ENCODE assay signal across 8 cellular contexts in genomic region chr11:77127969-77128691, GRCh38. TPM values are rescaled to one million over a fixed set of nuclear protein-coding genes. Genes with fewer than 3 reads are reported as not detected.
DNase-seq lines count a peak whose midpoint lies in the region; ATAC-seq and TF ChIP-seq lines count a peak whose summit lies in the region.

TSS of gene MYO7A (plus strand) at chr11:77128246. CDS start at chr11:77130635, 2,389 bp downstream.

- TF ChIP-seq EP300 in stomach (IDR thresholded peaks at IDR 0.05): no peak

- no peaks in the 10 kb centered on the region for H3K9me3 Mint-ChIP-seq in Caco-2 (ENCODE audit: unreplicated experiment)

- H3K4me3 ChIP-seq in Caco-2 (ENCODE audit: low read depth, low read length) (peak within 1 kb of the TSS; percentile 47), breast epithelium (peak within 1 kb of the TSS; percentile 31 to 64 (median 48)), stomach (peak within 1 kb of the TSS; percentile 37 to 45 (median 43))

- intact Hi-C loops in Caco-2 (cut with micrococcal nuclease; ENCODE audit: unreplicated experiment) (loop anchor here (1.0 to 5.0 kb wide), 8 partner anchors 13 to 494 kb away; partner anchors contain the start of gene PAK1), breast epithelium (cut with DNase I; ENCODE audit: low total_unique reads) (no loop called here), stomach (cut with DNase I; ENCODE audit: low total_unique reads) (loop anchor here (5.0 to 10.0 kb wide), 2 partner anchors 59 to 427 kb away; no protein-coding TSS in a partner anchor)

- ATAC-seq in HG02642 (IDR thresholded peaks at IDR 0.05; ENCODE audit: poor library complexity, unreplicated experiment) (no peak), HG03469 (IDR thresholded peaks at IDR 0.05; ENCODE audit: unreplicated experiment) (no peak)

- peaks cover 19% of the 10 kb centered on the region for H3K4me1 Mint-ChIP-seq in Caco-2 (ENCODE audit: low read depth, unreplicated experiment)

- H3K9me3 ChIP-seq in Caco-2 (no peaks in the 10 kb centered on the region), breast epithelium (no peaks in the 10 kb centered on the region), stomach (no peaks in the 10 kb centered on the region)

- WGBS in stomach, 5 donors: 12 to 30% (median 20%) methylated on average over 15 to 19 of the region's 19 CpGs

- H3K36me3 ChIP-seq in Caco-2 (ENCODE audit: control insufficient read depth, insufficient read depth, low read length) (no peaks in the 10 kb centered on the region), breast epithelium (no peaks in the 10 kb centered on the region), stomach (peaks cover 11 to 26% (median 15%) of the 10 kb centered on the region in 4 donors)

- H3K4me1 ChIP-seq in Caco-2 (peaks cover 10% of the 10 kb centered on the region), breast epithelium (peaks cover 0 to 5% of the 10 kb centered on the region in 2 donors), stomach (peaks cover 21 to 46% (median 34%) of the 10 kb centered on the region in 4 donors)

- POLR2A ChIA-PET in Caco-2 (lab: Charles Lee): interaction anchor here (0.6 kb wide), 2 partner anchors 16 to 55 kb away, joined by 3 read pairs; no protein-coding TSS in a partner anchor

- H3K27ac ChIP-seq in breast epithelium (no peak within 1 kb of the TSS), stomach (peak within 1 kb of the TSS in 2 of 5 donors; percentile 3 to 5)

- TF ChIP-seq CTCF in Caco-2 (IDR thresholded peaks at IDR 0.05; ENCODE audit: insufficient read depth in 1 of 2, low read depth in 1 of 2, low read length in 1 of 2, severe bottlenecking in 1 of 2, unreplicated experiment in 1 of 2) (no peak), breast epithelium (IDR thresholded peaks at IDR 0.05) (no peak), stomach (IDR thresholded peaks at IDR 0.05) (no peak), GM20000 (IDR thresholded peaks at IDR 0.05; ENCODE audit: extremely low read depth, missing control alignments) (no peak)

- DNase-seq in Caco-2 (peak; percentile 98 to 99), NCI-H345 treated with DMSO at 0.1 percent for 48 hours (lab: John Stamatoyannopoulos, UW; ENCODE audit: unreplicated experiment) (peak; percentile 38), breast epithelium (ENCODE audit: low spot score in 2 of 2) (no peak), kidney tubule cell (ENCODE audit: low spot score) (peak; percentile 68), stomach (peak; percentile 56), GM20000 (ENCODE audit: low spot score) (no peak)

- H3K27me3 ChIP-seq in Caco-2 (replicated peaks; ENCODE audit: control insufficient read depth, insufficient read depth, low read length): no peaks in the 10 kb centered on the region
- H3K27me3 ChIP-seq in breast epithelium: no peaks in the 10 kb centered on the region
- H3K27me3 ChIP-seq in stomach: peaks cover 0 to 13% (median 0%) of the 10 kb centered on the region in 3 donors

- no peak for TF ChIP-seq POLR2A in breast epithelium (IDR thresholded peaks at IDR 0.05)
- TF ChIP-seq POLR2A in stomach (IDR thresholded peaks at IDR 0.05): no peak

- H3K27ac Mint-ChIP-seq in Caco-2 (ENCODE audit: unreplicated experiment): peak within 1 kb of the TSS; percentile 72

- CTCF ChIA-PET in Caco-2 (lab: Charles Lee): interaction anchor here (0.7 to 3.3 kb wide), 22 partner anchors 9 to 421 kb away, joined by 3 to 116 read pairs (median 6); partner anchors contain the start of gene CAPN5

- TSS peak; percentile 71 for BruUV-seq in Caco-2 (replicated peaks; lab: Mats Ljungman, UMichigan)

- peaks cover 17% of the 10 kb centered on the region for H3K36me3 Mint-ChIP-seq in Caco-2 (ENCODE audit: insufficient read depth, unreplicated experiment)

- H3K27me3 Mint-ChIP-seq in Caco-2 (ENCODE audit: insufficient read depth, unreplicated experiment): no peaks in the 10 kb centered on the region

- peak within 1 kb of the TSS; percentile 69 for H3K4me3 Mint-ChIP-seq in Caco-2 (ENCODE audit: unreplicated experiment)

RNA-seq across cellular contexts. Expression of gene MYO7A, which starts in this region (rescaled TPM):
- 8.9 and 10.2 TPM in 2 replicates for total RNA-seq in Caco-2 (2022)
- total RNA-seq in breast epithelium: 10 to 100 TPM in 1 of 3 donors, 1 to 10 TPM in 2; 4.3 to 23.5 (median 4.5) TPM
- 10 to 100 TPM in 1 of 5 donors, 1 to 10 TPM in 4; 2.6 to 29.2 (median 4.8) TPM for total RNA-seq in stomach
- 1 to 10 TPM; 1.4 to 4.0 (median 2.3) TPM for polyA plus RNA-seq in stomach

Comparison
In these comparisons a context has a peak if more than half of its experiments do, and no peak if none do; other contexts are left out.
1. DNase-seq: peak in Caco-2 (2 of 2), NCI-H345 treated with DMSO at 0.1 percent for 48 hours (single experiment), kidney tubule cell (single experiment) and stomach (single experiment); none in breast epithelium (0 of 2) and GM20000 (single experiment).
2. Peak in every context shown above with its lines, with median percentiles within 50 percentile points of each other: H3K4me3 ChIP-seq.